In genomic region chr4:8770518-8771257, GRCh38 we compare ENCODE assay signal across 28 cellular contexts.
DNase-seq lines count a peak whose midpoint lies in the region; ATAC-seq and TF ChIP-seq lines count a peak whose summit lies in the region.
"Had no signal": no experiment of that assay in that cellular context is flagged by ENCODE, and none has a peak within 500 bp of the region (broad histone marks: within the 10 kb centered on the region; RNA-seq: fewer than 3 reads in every experiment).

No MANE protein-coding gene starts in this region.

- no peak overlapping the region for H3K23ac ChIP-seq in neuronal stem cell (ENCODE audit: low read depth, low read length, poor library complexity)

- no peak overlapping the region for H2BK12ac ChIP-seq in neuronal stem cell (ENCODE audit: low read length)

- H3K36me3 ChIP-seq in BE2C = no peaks in the 10 kb centered on the region
- no peaks in the 10 kb centered on the region for H3K36me3 ChIP-seq in endodermal cell (ENCODE audit: control insufficient read depth, insufficient read depth, low read length)
- no peaks in the 10 kb centered on the region for H3K36me3 ChIP-seq in neuronal stem cell (replicated peaks in 1 of 2; ENCODE audit: control insufficient read depth in 2 of 2, insufficient read depth in 2 of 2, low read length in 2 of 2)
- H3K36me3 ChIP-seq: ascending aorta, ovary, uterus had no signal

- peaks cover 2% of the 10 kb centered on the region for H3K4me1 Mint-ChIP-seq in endodermal cell
- H3K4me1 Mint-ChIP-seq: CD4-positive, CD25-positive, alpha-beta regulatory T cell had no signal

- H3K27me3 Mint-ChIP-seq in endodermal cell (ENCODE audit: insufficient read depth) = peaks cover 2% of the 10 kb centered on the region
- H3K27me3 Mint-ChIP-seq: activated naive CD8-positive, alpha-beta T cell had no signal

- H3K4me3 ChIP-seq in BE2C (ENCODE audit: low read depth, low read length) = no peak overlapping the region
- no peak overlapping the region for H3K4me3 ChIP-seq in Jurkat, Clone E6-1 (ENCODE audit: low read length)
- no peak overlapping the region for H3K4me3 ChIP-seq in endodermal cell (ENCODE audit: low read length)
- H3K4me3 ChIP-seq in neuronal stem cell (ENCODE audit: low read length in 2 of 2) = no peak overlapping the region
- H3K4me3 ChIP-seq: ascending aorta, dorsolateral prefrontal cortex, ovary, testis, uterus had no signal

- 49 to 69% methylated on average over 3 to 20 of the region's 20 CpGs for WGBS in endodermal cell (ENCODE audit: insufficient coverage in 1 of 2, insufficient read length in 1 of 2), 2 experiments
- no CpG with 5 or more reads among the region's 20 CpGs for WGBS in neuronal stem cell (ENCODE audit: extremely low coverage in 2 of 2, insufficient read length in 2 of 2, insufficient replicate concordance in 1 of 2), 2 donors

- no peak overlapping the region for H3K27ac Mint-ChIP-seq in endodermal cell
- H3K27ac Mint-ChIP-seq: activated naive CD8-positive, alpha-beta T cell; activated T-helper 1 cell treated with anti-CD3 and anti-CD28 coated beads, Interleukin-12 subunit alpha, Interleukin-12 subunit beta, Interleukin-2, Interleukin-4 antibody, amounts not matched to agents 30 ng/mL and 10 ng/mL and 1 ng/mL, durations not matched to agents 14 hours and 24 hours and 36 hours; CD4-positive, CD25-positive, alpha-beta regulatory T cell had no signal

- peak overlapping the region; percentile 74 for H3K18ac ChIP-seq in neuronal stem cell (ENCODE audit: low read length)

- no peaks in the 10 kb centered on the region for H3K27me3 ChIP-seq in BE2C
- no peaks in the 10 kb centered on the region for H3K27me3 ChIP-seq in endodermal cell (ENCODE audit: control insufficient read depth, insufficient read depth, low read length, poor library complexity, severe bottlenecking)
- peaks cover 0 to 3% (median 0%) of the 10 kb centered on the region in 3 experiments for H3K27me3 ChIP-seq in neuronal stem cell (ENCODE audit: control insufficient read depth in 3 of 3, insufficient read depth in 3 of 3, low read depth in 1 of 3, low read length in 3 of 3)
- H3K27me3 ChIP-seq: ascending aorta, ovary, testis, uterus had no signal

- H3K9me3 ChIP-seq in BE2C = no peaks in the 10 kb centered on the region
- no peaks in the 10 kb centered on the region for H3K9me3 ChIP-seq in endodermal cell (ENCODE audit: control insufficient read depth, low read length)
- H3K9me3 ChIP-seq in neuronal stem cell (replicated peaks in 1 of 2; ENCODE audit: control insufficient read depth in 2 of 2, insufficient read depth in 1 of 2, low read depth in 1 of 2, low read length in 2 of 2) = no peaks in the 10 kb centered on the region
- H3K9me3 ChIP-seq: ascending aorta, ovary, testis, uterus had no signal

- no peaks in the 10 kb centered on the region for H3K9me3 Mint-ChIP-seq in endodermal cell
- H3K9me3 Mint-ChIP-seq: activated T-helper 1 cell treated with anti-CD3 and anti-CD28 coated beads, Interleukin-12 subunit alpha, Interleukin-12 subunit beta, Interleukin-2, Interleukin-4 antibody, amounts not matched to agents 30 ng/mL and 10 ng/mL and 1 ng/mL, durations not matched to agents 14 hours and 24 hours and 36 hours; CD4-positive, CD25-positive, alpha-beta regulatory T cell had no signal

- DNase-seq in BE2C (peak; percentile 3), endodermal cell (peak; percentile 72), neuronal stem cell (ENCODE audit: low spot score) (no peak), kidney tubule cell (ENCODE audit: low spot score) (no peak)
- DNase-seq in Jurkat, Clone E6-1 (ENCODE audit: low read depth, low spot score) = peak; percentile 6
- DNase-seq: activated CD4-positive, alpha-beta T cell treated with anti-CD3 and anti-CD28 coated beads, Interleukin-2, amount 50 U/mL, for 4 hours; activated CD4-positive, CD25-positive, alpha-beta regulatory T cell; CD4-positive, CD25-positive, alpha-beta regulatory T cell; central memory CD4-positive, alpha-beta T cell; kidney glomerular epithelial cell; mesenchymal stem cell; NCI-H146; NCI-H510A treated with DMSO at 0.1 percent for 48 hours; stimulated activated CD4-positive, alpha-beta T cell treated with anti-CD3 and anti-CD28 coated beads, Interleukin-4, amount 100 ng/mL, for 4 hours; stimulated activated naive CD4-positive, alpha-beta T cell treated with Interleukin-2 at 50 U/mL for 16 hours; T-helper 9 cell; testis; uterus had no signal

- no peak overlapping the region for H2BK120ac ChIP-seq in neuronal stem cell (ENCODE audit: low read depth, low read length)

- peak overlapping the region; percentile 10 for H2AK5ac ChIP-seq in neuronal stem cell (ENCODE audit: low read depth, low read length)

- no peak overlapping the region for H3K27ac ChIP-seq in endodermal cell (ENCODE audit: low read depth, low read length)
- H3K27ac ChIP-seq in neuronal stem cell (replicated peaks; ENCODE audit: low read length) = no peak overlapping the region
- H3K27ac ChIP-seq: ascending aorta, dorsolateral prefrontal cortex, KMS-11, ovary, testis, uterus had no signal

- no peak for ATAC-seq in HG02970 (IDR thresholded peaks at IDR 0.05; ENCODE audit: low FRiP score, unreplicated experiment)
- no peak for ATAC-seq in HG02610 (IDR thresholded peaks at IDR 0.05; ENCODE audit: unreplicated experiment)
- no peak for ATAC-seq in GM18519 (IDR thresholded peaks at IDR 0.05; ENCODE audit: low FRiP score, unreplicated experiment)
- ATAC-seq: right cardiac atrium had no signal

- no peak overlapping the region for H3K14ac ChIP-seq in neuronal stem cell (ENCODE audit: low read length)

- no peak overlapping the region for H3K4ac ChIP-seq in neuronal stem cell (ENCODE audit: low read length)

- H3K9ac ChIP-seq in endodermal cell (ENCODE audit: extremely low read depth, low read length, poor library complexity, severe bottlenecking) = no peak overlapping the region
- peak overlapping the region; percentile 63 for H3K9ac ChIP-seq in neuronal stem cell (ENCODE audit: low read depth, low read length, poor library complexity)
- H3K9ac ChIP-seq: KMS-11 had no signal

- no peak overlapping the region for H2AFZ ChIP-seq in neuronal stem cell (ENCODE audit: low read length)

- H3K4me3 Mint-ChIP-seq in endodermal cell = no peak overlapping the region
- H3K4me3 Mint-ChIP-seq: activated naive CD8-positive, alpha-beta T cell; activated T-helper 1 cell treated with anti-CD3 and anti-CD28 coated beads, Interleukin-12 subunit alpha, Interleukin-12 subunit beta, Interleukin-2, Interleukin-4 antibody, amounts not matched to agents 30 ng/mL and 10 ng/mL and 1 ng/mL, durations not matched to agents 14 hours and 24 hours and 36 hours; CD4-positive, CD25-positive, alpha-beta regulatory T cell had no signal

- no peaks in the 10 kb centered on the region for H3K36me3 Mint-ChIP-seq in endodermal cell (ENCODE audit: low read depth)
- H3K36me3 Mint-ChIP-seq: activated naive CD8-positive, alpha-beta T cell; CD4-positive, CD25-positive, alpha-beta regulatory T cell had no signal

- no peak overlapping the region for H3K4me2 ChIP-seq in neuronal stem cell (ENCODE audit: insufficient read depth, low read length, poor library complexity, severe bottlenecking)
- H3K4me2 ChIP-seq: KMS-11 had no signal

- TF ChIP-seq CTCF in BE2C (IDR thresholded peaks at IDR 0.05; ENCODE audit: low read depth, low read length) (no peak), endodermal cell (conservative IDR thresholded peaks at IDR 0.05) (no peak)

- no peaks in the 10 kb centered on the region for H3K4me1 ChIP-seq in BE2C
- no peaks in the 10 kb centered on the region for H3K4me1 ChIP-seq in endodermal cell (ENCODE audit: control insufficient read depth, insufficient read depth, low read length)
- H3K4me1 ChIP-seq in neuronal stem cell (ENCODE audit: control insufficient read depth in 2 of 2, insufficient read depth in 1 of 2, low read depth in 1 of 2, low read length in 2 of 2) = peaks cover 0 to 5% of the 10 kb centered on the region in 2 donors
- H3K4me1 ChIP-seq: ascending aorta, testis, uterus had no signal

- H4K91ac ChIP-seq in neuronal stem cell (ENCODE audit: low read depth, low read length, poor library complexity) = no peak overlapping the region

- no peaks in the 10 kb centered on the region for H3K79me1 ChIP-seq in neuronal stem cell (ENCODE audit: low read depth, low read length)

- H4K8ac ChIP-seq in neuronal stem cell (ENCODE audit: low read depth, low read length) = no peak overlapping the region

- no peak overlapping the region for H2BK5ac ChIP-seq in neuronal stem cell (ENCODE audit: low read length)

- H2BK15ac ChIP-seq in neuronal stem cell (ENCODE audit: low read length) = peak overlapping the region; percentile 5

Comparison
In these comparisons a context has a peak if more than half of its experiments do, and no peak if none do; other contexts are left out.
1. DNase-seq: peak in BE2C (single experiment), Jurkat, Clone E6-1 (single experiment) and endodermal cell (single experiment); none in neuronal stem cell (single experiment) and kidney tubule cell (single experiment).